Comparison of ENCODE assay signal across 29 cellular contexts in genomic region chr6:39387785-39388184, GRCh38.
A peak's percentile ranks its signal among the peaks of the same experiment; 100 is the strongest.
DNase-seq lines count a peak whose midpoint lies in the region; ATAC-seq, FAIRE-seq and TF ChIP-seq lines count a peak whose summit lies in the region.
"Had no signal": no experiment of that assay in that cellular context is flagged by ENCODE, and none has a peak within 500 bp of the region (broad histone marks: within the 10 kb centered on the region; RNA-seq: fewer than 3 reads in every experiment).

No MANE protein-coding gene starts in this region.

- no peaks in the 10 kb centered on the region for H3K36me3 ChIP-seq in breast epithelium
- H3K36me3 ChIP-seq in bronchial epithelial cell (ENCODE audit: control insufficient read depth, insufficient read depth, low read length): no peaks in the 10 kb centered on the region
- no peaks in the 10 kb centered on the region for H3K36me3 ChIP-seq in mesenchymal stem cell (ENCODE audit: control insufficient read depth in 1 of 2, insufficient read depth in 2 of 2, low read depth in 1 of 2, low read length in 2 of 2)
- H3K36me3 ChIP-seq in upper lobe of right lung: no peaks in the 10 kb centered on the region
- H3K36me3 ChIP-seq: BLaER1, gastrocnemius medialis, tibial nerve had no signal

- no peaks in the 10 kb centered on the region for H3K36me3 Mint-ChIP-seq in MCF 10A (ENCODE audit: insufficient read depth, unreplicated experiment)

- no peaks in the 10 kb centered on the region for H3K27me3 ChIP-seq in breast epithelium
- no peaks in the 10 kb centered on the region for H3K27me3 ChIP-seq in bronchial epithelial cell (ENCODE audit: control insufficient read depth, insufficient read depth, low read length)
- H3K27me3 ChIP-seq in mesenchymal stem cell (ENCODE audit: control insufficient read depth in 1 of 2, insufficient read depth in 1 of 2, low read length in 2 of 2): no peaks in the 10 kb centered on the region
- no peaks in the 10 kb centered on the region for H3K27me3 ChIP-seq in upper lobe of right lung
- H3K27me3 ChIP-seq: BLaER1, gastrocnemius medialis, tibial nerve had no signal

- CTCF ChIA-PET in MCF 10A (lab: Yijun Ruan, JAX): interaction anchor here (0.6 kb wide), 2 partner anchors 11 to 1891 kb away, joined by 3 read pairs; no protein-coding TSS in a partner anchor

- no peak overlapping the region for H3K14ac ChIP-seq in mesenchymal stem cell (ENCODE audit: low read length in 2 of 2)

- no peak overlapping the region for H2AK5ac ChIP-seq in mesenchymal stem cell (ENCODE audit: low read length, severe bottlenecking)

- intact Hi-C loops in MCF 10A (cut with micrococcal nuclease): no loop called here
- intact Hi-C loops in breast epithelium (cut with DNase I; ENCODE audit: low total_unique reads): no loop called here
- intact Hi-C loops in upper lobe of right lung (cut with DNase I): loop anchor here (10.0 kb wide), 1 partner anchor 497 kb away; no protein-coding TSS in a partner anchor

- BruUV-seq in MCF 10A (replicated peaks; lab: Mats Ljungman, UMichigan): no TSS peak

- no peak overlapping the region for H2BK5ac ChIP-seq in mesenchymal stem cell (ENCODE audit: low read depth, low read length, poor library complexity, severe bottlenecking)

- no peak overlapping the region for H2BK120ac ChIP-seq in mesenchymal stem cell (ENCODE audit: low read depth, low read length)

- H2AFZ ChIP-seq in mesenchymal stem cell (ENCODE audit: low read depth, low read length): no peak overlapping the region
- H2AFZ ChIP-seq: parathyroid adenoma had no signal

- no peak overlapping the region for H3K27ac Mint-ChIP-seq in MCF 10A (ENCODE audit: low read depth, unreplicated experiment)
- H3K27ac Mint-ChIP-seq: activated CD4-positive, alpha-beta memory T cell treated with anti-CD3 and anti-CD28 coated beads, Interleukin-2, amount 10 ng/mL, durations not matched to agents 7 days and 5 days; nephron progenitor cell had no signal

- H2BK15ac ChIP-seq in mesenchymal stem cell (ENCODE audit: low read depth, poor library complexity, severe bottlenecking): no peak overlapping the region

- H3K4me3 ChIP-seq in breast epithelium (no peak overlapping the region), bronchial epithelial cell (ENCODE audit: low read depth, low read length) (no peak overlapping the region), mesenchymal stem cell (ENCODE audit: insufficient read depth in 1 of 2, low read depth in 1 of 2, low read length in 2 of 2) (no peak overlapping the region), upper lobe of right lung (no peak overlapping the region)
- H3K4me3 ChIP-seq: A549, BLaER1, gastrocnemius medialis, mucosa of descending colon, tibial nerve had no signal

- peak overlapping the region; percentile 9 to 23 for H2BK12ac ChIP-seq in mesenchymal stem cell (ENCODE audit: low read length in 2 of 2)

- H3K4me1 Mint-ChIP-seq in MCF 10A (ENCODE audit: insufficient read depth, unreplicated experiment): no peaks in the 10 kb centered on the region
- H3K4me1 Mint-ChIP-seq: activated CD4-positive, alpha-beta memory T cell treated with anti-CD3 and anti-CD28 coated beads, Interleukin-2, amount 10 ng/mL, durations not matched to agents 7 days and 5 days had no signal

- H3K27ac ChIP-seq in breast epithelium (no peak overlapping the region), mesenchymal stem cell (ENCODE audit: low read length, poor library complexity, severe bottlenecking) (no peak overlapping the region), upper lobe of right lung (no peak overlapping the region)
- H3K27ac ChIP-seq: A549, BLaER1, gastrocnemius medialis, parathyroid adenoma, tibial nerve had no signal

- POLR2A ChIA-PET in MCF 10A (lab: Yijun Ruan, JAX): interaction anchor here (0.7 kb wide), 1 partner anchor 315 kb away, joined by 3 read pairs; no protein-coding TSS in a partner anchor

- no peak overlapping the region for H3K4me3 Mint-ChIP-seq in MCF 10A (ENCODE audit: unreplicated experiment)
- H3K4me3 Mint-ChIP-seq: activated CD4-positive, alpha-beta memory T cell treated with anti-CD3 and anti-CD28 coated beads, Interleukin-2, amount 10 ng/mL, durations not matched to agents 7 days and 5 days; nephron progenitor cell had no signal

- H3K4me2 ChIP-seq in mesenchymal stem cell (ENCODE audit: low read length, poor library complexity, severe bottlenecking): no peak overlapping the region
- H3K4me2 ChIP-seq: A549, BLaER1 had no signal

- H3K4me1 ChIP-seq in breast epithelium (no peaks in the 10 kb centered on the region), mesenchymal stem cell (ENCODE audit: control insufficient read depth, insufficient read depth, low read depth, low read length) (no peaks in the 10 kb centered on the region), upper lobe of right lung (no peaks in the 10 kb centered on the region)
- H3K4me1 ChIP-seq: A549, BLaER1, Caco-2, gastrocnemius medialis, parathyroid adenoma, tibial nerve had no signal

- no peaks in the 10 kb centered on the region for H3K9me3 ChIP-seq in breast epithelium
- peaks cover 3% of the 10 kb centered on the region for H3K9me3 ChIP-seq in mesenchymal stem cell (ENCODE audit: control insufficient read depth, low read length)
- H3K9me3 ChIP-seq in upper lobe of right lung: no peaks in the 10 kb centered on the region
- H3K9me3 ChIP-seq: A549, BLaER1, Caco-2, gastrocnemius medialis, mucosa of descending colon, tibial nerve had no signal

- peak overlapping the region in 1 of 2 experiments; percentile 9 for H3K4ac ChIP-seq in mesenchymal stem cell (ENCODE audit: low read depth in 1 of 2, low read length in 2 of 2)

- H3K9ac ChIP-seq in mesenchymal stem cell (ENCODE audit: low read length): no peak overlapping the region
- H3K9ac ChIP-seq: BLaER1, parathyroid adenoma had no signal

- TF ChIP-seq CTCF in MCF 10A (IDR thresholded peaks at IDR 0.05; ENCODE audit: unreplicated experiment) (no peak), breast epithelium (IDR thresholded peaks at IDR 0.05) (no peak), bronchial epithelial cell (IDR thresholded peaks at IDR 0.05; ENCODE audit: insufficient read depth, low read length, severe bottlenecking) (no peak), upper lobe of right lung (IDR thresholded peaks at IDR 0.05) (no peak)

- H3K9me3 Mint-ChIP-seq in MCF 10A (ENCODE audit: unreplicated experiment): no peaks in the 10 kb centered on the region
- H3K9me3 Mint-ChIP-seq: activated CD4-positive, alpha-beta memory T cell treated with anti-CD3 and anti-CD28 coated beads, Interleukin-2, amount 10 ng/mL, durations not matched to agents 7 days and 5 days had no signal

- no peak overlapping the region for H4K8ac ChIP-seq in mesenchymal stem cell (ENCODE audit: low read length)

- no peaks in the 10 kb centered on the region for H3K27me3 Mint-ChIP-seq in MCF 10A (ENCODE audit: insufficient read depth, unreplicated experiment)

- no peaks in the 10 kb centered on the region for H3K79me1 ChIP-seq in mesenchymal stem cell (replicated peaks; ENCODE audit: low read length, poor library complexity, severe bottlenecking)

- peak overlapping the region; percentile 13 to 48 for H3K18ac ChIP-seq in mesenchymal stem cell (ENCODE audit: low read depth in 1 of 2, low read length in 2 of 2)

- no peak overlapping the region for H3K23ac ChIP-seq in mesenchymal stem cell (ENCODE audit: low read length in 2 of 2)

- 82% methylated on average over 3 of the region's 3 CpGs for WGBS in mesenchymal stem cell

- no peak for TF ChIP-seq POLR2A in breast epithelium (IDR thresholded peaks at IDR 0.05)

- FAIRE-seq in bronchial epithelial cell (lab: Jason Lieb, UNC): no peak
- FAIRE-seq: A549, GM19239, keratinocyte had no signal

- H4K91ac ChIP-seq in mesenchymal stem cell (ENCODE audit: low read length): peak overlapping the region; percentile 23

- DNase-seq in MCF 10A (ENCODE audit: unreplicated experiment) (peak; percentile 13), breast epithelium (ENCODE audit: low spot score in 2 of 2) (no peak), bronchial epithelial cell (ENCODE audit: low read depth) (peak; percentile 3), mesenchymal stem cell (no peak), NCI-H128 (lab: John Stamatoyannopoulos, UW; ENCODE audit: unreplicated experiment) (no peak), islet precursor cell (no peak), upper lobe of right lung (no peak)
- DNase-seq: activated CD4-positive, alpha-beta memory T cell treated with anti-CD3 and anti-CD28 coated beads, Interleukin-2, amount 10 ng/mL, durations not matched to agents 7 days and 5 days; activated effector memory CD4-positive, alpha-beta T cell treated with anti-CD3 and anti-CD28 coated beads, Interleukin-2, amount 50 U/mL, for 16 hours; Caco-2; cerebellar nuclear complex; EL; gastrocnemius medialis; IMR-90; mucosa of descending colon; NCI-H1105; nephron progenitor cell; SHP77 treated with DMSO at 0.1 percent for 48 hours; stimulated activated CD4-positive, alpha-beta T cell treated with anti-CD3 and anti-CD28 coated beads, Interleukin-15, amount 100 ng/mL, for 24 hours; T-helper 1 cell had no signal

- ATAC-seq in GM21737 (IDR thresholded peaks at IDR 0.05; ENCODE audit: unreplicated experiment): no peak
- no peak for ATAC-seq in upper lobe of right lung
- ATAC-seq: A549; activated CD4-positive, CD25-positive, alpha-beta regulatory T cell treated with anti-CD3 and anti-CD28 coated beads, Interleukin-2, amount 50 U/mL, for 24 hours; gastrocnemius medialis; mucosa of descending colon; sciatic nerve had no signal

Comparison
In these comparisons a context has a peak if more than half of its experiments do, and no peak if none do; other contexts are left out.
1. DNase-seq: peak in MCF 10A (single experiment) and bronchial epithelial cell (single experiment); none in breast epithelium (0 of 2), mesenchymal stem cell (single experiment), NCI-H128 (single experiment), islet precursor cell (single experiment) and upper lobe of right lung (single experiment).